In genomic region chr21:28381000-28381767, GRCh38 we compare ENCODE assay signal across 7 cellular contexts.
A peak's percentile ranks its signal among the peaks of the same experiment; 100 is the strongest.
DNase-seq lines count a peak whose midpoint lies in the region; ATAC-seq, FAIRE-seq and TF ChIP-seq lines count a peak whose summit lies in the region.
"Not testable (repeated sequence)": the region's sequence is repeated elsewhere in the genome, so short reads cannot be mapped to it uniquely, and the experiment has no call there.

No MANE protein-coding gene starts in this region.

- not testable (repeated sequence) for H2BK5ac ChIP-seq in H1 (ENCODE audit: low read depth, low read length)

- not testable (repeated sequence) for H2BK120ac ChIP-seq in H1 (replicated peaks; ENCODE audit: low read depth, low read length)

- not testable (repeated sequence) for ATAC-seq in pancreas

- not testable (repeated sequence) for H3K79me1 ChIP-seq in H1 (ENCODE audit: low read depth, low read length)

- H3K9me2 ChIP-seq in SK-N-SH = not testable (repeated sequence)

- H2AK5ac ChIP-seq in H1 (ENCODE audit: low read depth, low read length) = not testable (repeated sequence)

- intact Hi-C loops in pancreas (cut with DNase I) = not testable (repeated sequence)

- not testable (repeated sequence) for H2BK12ac ChIP-seq in H1 (ENCODE audit: low read depth, low read length)

- WGBS in SK-N-SH (ENCODE audit: low lambda C conversion rate) = 26% methylated on average over 2 of the region's 2 CpGs
- 98% methylated on average over 2 of the region's 2 CpGs; no CpG with 5 or more reads in 1 of the 2 experiments for WGBS in H1 (ENCODE audit: extremely low coverage in 1 of 2, insufficient coverage in 1 of 2, insufficient read length in 1 of 2, insufficient replicate concordance in 2 of 2, low coverage in 1 of 2, low lambda C conversion rate in 2 of 2, missing lambda C conversion rate in 1 of 2), 2 experiments
- WGBS in pancreas, 2 donors = 79 to 82% methylated on average over 2 of the region's 2 CpGs

- CTCF ChIA-PET in SK-N-SH (lab: Yijun Ruan, JAX) = interaction anchor here (1.4 to 1.6 kb wide), 2 partner anchors 141 to 364 kb away, joined by 3 to 5 read pairs; no protein-coding TSS in a partner anchor
- CTCF ChIA-PET in H1 (lab: Charles Lee; ENCODE audit: partially characterized antibody) = not testable (repeated sequence)

- not testable (repeated sequence) for H3K9me3 ChIP-seq in SK-N-SH; H1 (ENCODE audit: insufficient read depth in 2 of 2, low read depth in 1 of 2, low read length in 1 of 2); neural progenitor cell (ENCODE audit: low read depth); pancreas

- not testable (repeated sequence) for TF ChIP-seq POLR2A in H54 (IDR thresholded peaks at IDR 0.05; ENCODE audit: low read depth, low read length); H1 (IDR thresholded peaks at IDR 0.05; ENCODE audit: control extremely low read depth in 1 of 2, low read depth in 2 of 2, low read length in 2 of 2)

- H3K14ac ChIP-seq in H1 (ENCODE audit: insufficient read length) = not testable (repeated sequence)

- not testable (repeated sequence) for H3F3A ChIP-seq in SK-N-SH (replicated peaks; ENCODE audit: insufficient read depth); neural progenitor cell (ENCODE audit: low read depth)

- H2BK15ac ChIP-seq in H1 (ENCODE audit: low read length) = not testable (repeated sequence)

- H4K8ac ChIP-seq in H1 (ENCODE audit: extremely low read depth, insufficient read depth, low read length) = not testable (repeated sequence)

- not testable (repeated sequence) for H3K23ac ChIP-seq in H1 (ENCODE audit: insufficient read length)

- H3K27ac ChIP-seq in SK-N-SH (ENCODE audit: low read depth in 2 of 2, low read length in 1 of 2) = peak overlapping the region; percentile 21 to 99
- not testable (repeated sequence) for H3K27ac ChIP-seq in H1 (ENCODE audit: low read depth, low read length); neural progenitor cell; pancreas

- H3K18ac ChIP-seq in H1 (ENCODE audit: extremely low read depth, low read length) = not testable (repeated sequence)

- not testable (repeated sequence) for H3K4me1 Mint-ChIP-seq in neural progenitor cell

- not testable (repeated sequence) for H3K4me3 ChIP-seq in SK-N-SH (ENCODE audit: low read depth in 2 of 2, low read length in 1 of 2); H1 (ENCODE audit: extremely low read depth in 1 of 4, insufficient read depth in 2 of 4, low read depth in 3 of 4, low read length in 4 of 4); neural progenitor cell; pancreas

- not testable (repeated sequence) for H3K4me3 Mint-ChIP-seq in neural progenitor cell

- H2BK20ac ChIP-seq in H1 (ENCODE audit: low read length) = not testable (repeated sequence)

- H2AFZ ChIP-seq in SK-N-SH (ENCODE audit: low read depth) (0 out of 2 replicates have a peak overlapping the region, but pooled peaks have one; percentile 39), neural progenitor cell (replicated peaks) (peak overlapping the region; percentile 48)
- not testable (repeated sequence) for H2AFZ ChIP-seq in H1 (ENCODE audit: low read length)

- H4K20me1 ChIP-seq in SK-N-SH (ENCODE audit: insufficient read depth); H1 (replicated peaks in 1 of 2; ENCODE audit: control insufficient read depth in 1 of 2, insufficient read depth in 2 of 2, low read length in 2 of 2); neural progenitor cell (ENCODE audit: low read depth): not testable (repeated sequence)

- H3K36me3 Mint-ChIP-seq in neural progenitor cell = not testable (repeated sequence)

- peaks cover 0 to 14% of the 10 kb centered on the region in 2 experiments; a peak in 2 of 4 replicates for H3K4me1 ChIP-seq in SK-N-SH (ENCODE audit: control insufficient read depth in 1 of 2, insufficient read depth in 2 of 2, low read depth in 1 of 2, low read length in 1 of 2)
- not testable (repeated sequence) for H3K4me1 ChIP-seq in H1 (replicated peaks in 1 of 4; ENCODE audit: control insufficient read depth in 3 of 4, insufficient read depth in 4 of 4, low read length in 3 of 4); neural progenitor cell; pancreas

- POLR2A ChIA-PET in SK-N-SH (lab: Yijun Ruan, JAX) = interaction anchor here (0.6 kb wide), 1 partner anchor 9 kb away, joined by 3 read pairs; no protein-coding TSS in a partner anchor
- POLR2A ChIA-PET in H1 (lab: Charles Lee; ENCODE audit: partially characterized antibody) = not testable (repeated sequence)

- not testable (repeated sequence) for H3K79me2 ChIP-seq in SK-N-SH (ENCODE audit: insufficient read depth); H1 (ENCODE audit: control insufficient read depth in 1 of 2, insufficient read depth in 2 of 2, low read length in 2 of 2); neural progenitor cell (ENCODE audit: low read depth)

- not testable (repeated sequence) for H3K27me3 ChIP-seq in SK-N-SH (ENCODE audit: insufficient read depth); H1 (replicated peaks in 1 of 4; ENCODE audit: control insufficient read depth in 3 of 4, extremely low read depth in 1 of 4, insufficient read depth in 3 of 4, low read length in 3 of 4); neural progenitor cell; pancreas

- FAIRE-seq in D721Med (lab: Jason Lieb, UNC) (peak; percentile 55), H54 (lab: Jason Lieb, UNC) (peak; percentile 87), H1 (lab: Jason Lieb, UNC) (peak; percentile 50), islet of Langerhans (lab: Jason Lieb, UNC) (peak; percentile 82), pancreas (lab: Jason Lieb, UNC) (peak; percentile 45)

- H3K4ac ChIP-seq in H1 (replicated peaks; ENCODE audit: insufficient read length, low read depth, low read length) = not testable (repeated sequence)

- not testable (repeated sequence) for H3K4me2 ChIP-seq in SK-N-SH; H1 (ENCODE audit: insufficient read depth in 1 of 2, low read depth in 2 of 2, low read length in 2 of 2); neural progenitor cell

- not testable (repeated sequence) for TF ChIP-seq RAD21 in SK-N-SH (IDR thresholded peaks at IDR 0.05; ENCODE audit: low read length); H1 (IDR thresholded peaks at IDR 0.05 in 1 of 2, conservative IDR thresholded peaks at IDR 0.05 in 1 of 2; ENCODE audit: low read depth in 2 of 2, low read length in 2 of 2)

- not testable (repeated sequence) for H3K23me2 ChIP-seq in H1 (ENCODE audit: low read depth, low read length)

- not testable (repeated sequence) for H3K27ac Mint-ChIP-seq in neural progenitor cell

- H3K36me3 ChIP-seq in SK-N-SH (replicated peaks in 1 of 2; ENCODE audit: control insufficient read depth in 1 of 2, insufficient read depth in 2 of 2, low read length in 1 of 2); H1 (ENCODE audit: control insufficient read depth in 2 of 4, insufficient read depth in 4 of 4, low read length in 3 of 4); neural progenitor cell; pancreas: not testable (repeated sequence)

- not testable (repeated sequence) for H4K91ac ChIP-seq in H1 (replicated peaks; ENCODE audit: insufficient read length, low read length)

- not testable (repeated sequence) for H3K9me3 Mint-ChIP-seq in neural progenitor cell

- H3K56ac ChIP-seq in H1 (replicated peaks; ENCODE audit: insufficient read length, low read depth, low read length) = not testable (repeated sequence)

- H3K27me3 Mint-ChIP-seq in neural progenitor cell (ENCODE audit: insufficient read depth, low read depth) = not testable (repeated sequence)

- peak in 1 of 2 experiments; percentile 88; a peak in 2 of 4 replicates for TF ChIP-seq EP300 in SK-N-SH (IDR thresholded peaks at IDR 0.05; ENCODE audit: borderline replicate concordance in 1 of 2, low read depth in 1 of 2, low read length in 1 of 2)
- not testable (repeated sequence) for TF ChIP-seq EP300 in H1 (IDR thresholded peaks at IDR 0.05; ENCODE audit: borderline replicate concordance in 1 of 2, low read depth in 2 of 2, low read length in 2 of 2)

- not testable (repeated sequence) for DNase-seq in D721Med (ENCODE audit: insufficient read length, low spot score); H54 (ENCODE audit: insufficient read length, low spot score); SK-N-SH; H1 (ENCODE audit: low read depth in 1 of 2, low spot score in 2 of 2); neural progenitor cell (ENCODE audit: low spot score); pancreas

- H3K9ac ChIP-seq in SK-N-SH; H1 (replicated peaks in 1 of 4; ENCODE audit: extremely low read depth in 1 of 4, low read depth in 3 of 4, low read length in 3 of 4); neural progenitor cell: not testable (repeated sequence)

- H4K5ac ChIP-seq in H1 (ENCODE audit: insufficient read length, low read depth, low read length) = not testable (repeated sequence)

- TF ChIP-seq CTCF in D721Med (IDR thresholded peaks at IDR 0.05; ENCODE audit: insufficient read depth, missing control alignments); SK-N-SH (IDR thresholded peaks at IDR 0.05); H1 (IDR thresholded peaks at IDR 0.05; ENCODE audit: control extremely low read depth in 1 of 3, insufficient read depth in 1 of 3, low read depth in 1 of 3, low read length in 3 of 3); neural progenitor cell (IDR thresholded peaks at IDR 0.05); pancreas (IDR thresholded peaks at IDR 0.05): not testable (repeated sequence)

TF ChIP-seq in SK-N-SH, 30 proteins besides CTCF, POLR2A, EP300 and RAD21:
- TF ChIP-seq FOXJ3 (CRISPR knock-in tag; IDR thresholded peaks at IDR 0.05) = 0 out of 2 replicates have a peak, but pooled peaks have one; percentile 28
- peak; percentile 18; the same call in 1 of the 2 replicates for TF ChIP-seq TCF12 (IDR thresholded peaks at IDR 0.05)
